Comparison of ENCODE assay signal across 6 cellular contexts in genomic region chr17:28404812-28405570, GRCh38. TPM values are rescaled to one million over a fixed set of nuclear protein-coding genes. Genes with fewer than 3 reads are reported as not detected.
DNase-seq lines count a peak whose midpoint lies in the region; ATAC-seq, FAIRE-seq and TF ChIP-seq lines count a peak whose summit lies in the region.

No MANE protein-coding gene starts in this region.

- no peaks in the 10 kb centered on the region for H3K9me3 Mint-ChIP-seq in central memory CD8-positive, alpha-beta T cell

- DNase-seq in central memory CD8-positive, alpha-beta T cell (ENCODE audit: low spot score in 2 of 2): no peak
- peak; percentile 63 to 86 (median 70) for DNase-seq in pancreas
- no peak for DNase-seq in OCI-M1 (lab: John Stamatoyannopoulos, UW)
- DNase-seq in D341Med (ENCODE audit: low spot score): no peak

- no peak overlapping the region for H3K27ac Mint-ChIP-seq in central memory CD8-positive, alpha-beta T cell (ENCODE audit: low read depth)

- H3K9ac ChIP-seq in HUES6 (ENCODE audit: low read length): peak overlapping the region; percentile 59

- H3K4me1 ChIP-seq in HUES6 (ENCODE audit: control insufficient read depth, insufficient read depth, low read length) (peaks cover 63% of the 10 kb centered on the region), pancreas (peaks cover 0 to 13% (median 4%) of the 10 kb centered on the region in 3 donors)

- H3K9me3 ChIP-seq in HUES6 (ENCODE audit: control insufficient read depth, insufficient read depth, low read depth, low read length) (no peaks in the 10 kb centered on the region), pancreas (no peaks in the 10 kb centered on the region)

- H3K27me3 ChIP-seq in HUES6 (ENCODE audit: control insufficient read depth, insufficient read depth, low read length): peaks cover 42% of the 10 kb centered on the region
- H3K27me3 ChIP-seq in pancreas: no peaks in the 10 kb centered on the region

- H3K36me3 ChIP-seq in HUES6 (ENCODE audit: control insufficient read depth, insufficient read depth, low read length) (no peaks in the 10 kb centered on the region; the same call in 1 of the 2 replicates), pancreas (no peaks in the 10 kb centered on the region)

- WGBS in pancreas, 2 donors: 11 to 18% methylated on average over 32 to 33 of the region's 33 CpGs

- no peaks in the 10 kb centered on the region for H3K4me1 Mint-ChIP-seq in central memory CD8-positive, alpha-beta T cell

- ATAC-seq in central memory CD8-positive, alpha-beta T cell (replicated peaks; ENCODE audit: extremely low read depth, poor library complexity, severe bottlenecking): no peak
- ATAC-seq in pancreas: peak; percentile 44 to 72 (median 68)
- no peak for ATAC-seq in GM18873 (IDR thresholded peaks at IDR 0.05; ENCODE audit: low FRiP score, unreplicated experiment)

- peak overlapping the region; percentile 71 for H3K4me3 Mint-ChIP-seq in central memory CD8-positive, alpha-beta T cell

- H3K4me3 ChIP-seq in HUES6 (ENCODE audit: low read depth, low read length) (peak overlapping the region; percentile 73), pancreas (peak overlapping the region; percentile 69 to 91 (median 80))

- H3K27me3 Mint-ChIP-seq in central memory CD8-positive, alpha-beta T cell: peaks cover 18% of the 10 kb centered on the region

- TF ChIP-seq CTCF in pancreas (IDR thresholded peaks at IDR 0.05): no peak

- no peak for FAIRE-seq in pancreas (lab: Jason Lieb, UNC)

- H3K36me3 Mint-ChIP-seq in central memory CD8-positive, alpha-beta T cell (ENCODE audit: insufficient read depth): peaks cover 2% of the 10 kb centered on the region

- intact Hi-C loops in pancreas (cut with DNase I): no loop called here

- H3K27ac ChIP-seq in HUES6 (ENCODE audit: low read depth, low read length): no peak overlapping the region; the same call in 1 of the 2 replicates
- peak overlapping the region; percentile 16 to 57 (median 38) for H3K27ac ChIP-seq in pancreas

RNA-seq across cellular contexts. Expression of gene SLC46A1, which starts 1.0 kb away (rescaled TPM):
- 10 to 100 TPM in 1 of 6 donors, 1 to 10 TPM in 5; 6.0 to 13.8 (median 7.4) TPM for total RNA-seq in pancreas
- 1 to 10 TPM; 5.8 to 7.8 TPM for polyA plus RNA-seq in pancreas

RNA-seq across cellular contexts. Expression of gene SARM1, which starts 33.5 kb away (rescaled TPM):
- total RNA-seq in pancreas: 10 to 100 TPM; 14.2 to 22.1 (median 17.4) TPM
- polyA plus RNA-seq in pancreas: 10 to 100 TPM; 15.7 to 19.0 TPM

RNA-seq across cellular contexts. Expression of gene VTN, which starts 34.9 kb away (rescaled TPM):
- total RNA-seq in pancreas: 10 to 100 TPM in 2 of 6 donors, 1 to 10 TPM in 4; 5.2 to 21.5 (median 9.5) TPM
- polyA plus RNA-seq in pancreas: 10 to 100 TPM; 14.6 to 21.6 TPM

RNA-seq across cellular contexts. Expression of gene SEBOX, which starts 40.0 kb away (rescaled TPM):
- not detected for total RNA-seq in pancreas
- not detected for polyA plus RNA-seq in pancreas

RNA-seq across cellular contexts. Expression of gene POLDIP2, which starts 47.7 kb away (rescaled TPM):
- total RNA-seq in pancreas: 10 to 100 TPM; 40.7 to 51.2 (median 42.5) TPM
- polyA plus RNA-seq in pancreas: 10 to 100 TPM; 28.3 to 41.0 TPM

Comparison
In these comparisons a context has a peak if more than half of its experiments do, and no peak if none do; other contexts are left out.
1. ATAC-seq: peak in pancreas (4 of 4); none in central memory CD8-positive, alpha-beta T cell (single experiment) and GM18873 (single experiment).
2. DNase-seq: peak in pancreas (6 of 6); none in central memory CD8-positive, alpha-beta T cell (0 of 2), OCI-M1 (single experiment) and D341Med (single experiment).